23 cellular contexts compared by ENCODE assay signal in the genomic region with DNA sequence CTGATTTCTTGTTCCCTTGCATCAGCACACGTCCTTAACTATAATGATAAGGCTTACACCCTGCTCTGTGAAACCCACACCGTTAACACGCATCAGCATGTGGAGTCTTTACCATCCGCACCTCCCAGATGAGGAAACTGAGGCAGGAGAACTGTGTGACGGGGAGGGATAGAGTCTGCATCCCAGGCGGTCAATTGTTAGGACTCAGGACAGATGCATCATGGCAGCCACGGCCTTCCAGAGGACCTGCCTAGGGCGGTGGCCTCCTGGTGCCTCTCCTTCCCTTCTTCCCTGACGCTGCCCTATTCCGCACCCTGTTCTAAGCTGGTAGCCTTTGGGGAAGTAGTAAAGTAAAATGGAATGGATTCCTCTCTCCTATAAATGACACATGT.
"Had no signal": no experiment of that assay in that cellular context is flagged by ENCODE, and none has a peak within 500 bp of the region (broad histone marks: within the 10 kb centered on the region; RNA-seq: fewer than 3 reads in every experiment).

No MANE protein-coding gene starts in this region.

- H3K36me3 ChIP-seq: colonic mucosa, esophagus muscularis mucosa, esophagus squamous epithelium, gastrocnemius medialis, gastroesophageal sphincter, heart left ventricle, heart right ventricle had no signal

- H3K4me1 ChIP-seq: colonic mucosa, esophagus muscularis mucosa, esophagus squamous epithelium, foreskin keratinocyte, gastrocnemius medialis, gastroesophageal sphincter, heart left ventricle, heart right ventricle had no signal

- H3K27me3 ChIP-seq: colonic mucosa, foreskin keratinocyte had no signal

- DNase-seq: colonic mucosa; cortex of kidney; dermis blood vessel endothelial cell; dorsolateral prefrontal cortex; effector CD4-positive, alpha-beta T cell; effector CD8-positive, alpha-beta T cell; effector memory CD4-positive, alpha-beta T cell; effector memory CD8-positive, alpha-beta T cell; endodermal cell; erythroblast; esophagus squamous epithelium; foreskin fibroblast; foreskin keratinocyte; foreskin melanocyte; gastrocnemius medialis; glutamatergic neuron; heart left ventricle; heart right ventricle had no signal

- H3K27ac ChIP-seq: colonic mucosa, coronary artery, dorsolateral prefrontal cortex, epithelial cell of prostate, esophagus muscularis mucosa, esophagus squamous epithelium, foreskin keratinocyte, gastrocnemius medialis, gastroesophageal sphincter, heart left ventricle, heart right ventricle had no signal

- H3K9me3 ChIP-seq: colonic mucosa, esophagus muscularis mucosa, esophagus squamous epithelium, gastrocnemius medialis, gastroesophageal sphincter, heart left ventricle, heart right ventricle had no signal

- H3K4me3 ChIP-seq: colonic mucosa, coronary artery, dorsolateral prefrontal cortex, esophagus muscularis mucosa, esophagus squamous epithelium, gastrocnemius medialis, gastroesophageal sphincter, heart left ventricle, heart right ventricle had no signal

- ATAC-seq: effector memory CD8-positive, alpha-beta T cell; esophagus mucosa; foreskin keratinocyte; gastrocnemius medialis; gastroesophageal sphincter; heart right ventricle had no signal
